7 cellular contexts compared by ENCODE assay signal in genomic region chr13:19862511-19863313, GRCh38.
A peak's percentile ranks its signal among the peaks of the same experiment; 100 is the strongest.
DNase-seq lines count a peak whose midpoint lies in the region; ATAC-seq, FAIRE-seq and TF ChIP-seq lines count a peak whose summit lies in the region.

No MANE protein-coding gene starts in this region.

- FAIRE-seq in GM18507 (lab: Jason Lieb, UNC), result peak; percentile 9

- H3K4me3 ChIP-seq in retinal pigment epithelial cell (ENCODE audit: low read length), result peak overlapping the region; percentile 85

- no peak for TF ChIP-seq CTCF in retinal pigment epithelial cell (conservative IDR thresholded peaks at IDR 0.05; ENCODE audit: low read depth, low read length)

- DNase-seq in GM18507 (ENCODE audit: extremely low spot score, insufficient read length, low read depth) (no peak), amniotic epithelial cell (ENCODE audit: low read depth) (peak; percentile 19), hepatic stellate cell (ENCODE audit: low spot score) (peak; percentile 27), retinal pigment epithelial cell (ENCODE audit: low read depth) (no peak)

- ATAC-seq in HG03025 (IDR thresholded peaks at IDR 0.05; ENCODE audit: low FRiP score, unreplicated experiment) (peak; percentile 6), SK-N-SH treated with all-trans-retinoic acid at 6 μM for 48 hours (peak; percentile 4; the same call in 2 of the 3 replicates), GM21515 (IDR thresholded peaks at IDR 0.05; ENCODE audit: unreplicated experiment) (no peak)

TF ChIP-seq in SK-N-SH treated with all-trans-retinoic acid at 6 μM for 48 hours, 23 proteins besides CTCF, POLR2A, EP300 and RAD21:
- TF ChIP-seq ZFP30 (CRISPR knock-in tag; IDR thresholded peaks at IDR 0.05), result no peak
- TF ChIP-seq TCF4 (CRISPR knock-in tag; IDR thresholded peaks at IDR 0.05; ENCODE audit: borderline replicate concordance), result no peak
- TF ChIP-seq ZFP3 (CRISPR knock-in tag; IDR thresholded peaks at IDR 0.05), result no peak
- no peak for TF ChIP-seq TOX (CRISPR knock-in tag; IDR thresholded peaks at IDR 0.05; ENCODE audit: borderline replicate concordance)
- no peak for TF ChIP-seq POU6F1 (CRISPR knock-in tag; IDR thresholded peaks at IDR 0.05; ENCODE audit: borderline replicate concordance, low read depth)
- TF ChIP-seq ZC3H10 (CRISPR knock-in tag; IDR thresholded peaks at IDR 0.05), result no peak
- no peak for TF ChIP-seq SNAI2 (CRISPR knock-in tag; IDR thresholded peaks at IDR 0.05)
- no peak for TF ChIP-seq ISL1 (CRISPR knock-in tag; IDR thresholded peaks at IDR 0.05)
- TF ChIP-seq CREB5 (CRISPR knock-in tag; IDR thresholded peaks at IDR 0.05; ENCODE audit: low read depth), result no peak
- no peak for TF ChIP-seq BACH2 (CRISPR knock-in tag; IDR thresholded peaks at IDR 0.05; ENCODE audit: borderline replicate concordance)
- TF ChIP-seq GLIS3 (CRISPR knock-in tag; IDR thresholded peaks at IDR 0.05), result no peak
- TF ChIP-seq CSDC2 (CRISPR knock-in tag; IDR thresholded peaks at IDR 0.05), result no peak
- no peak for TF ChIP-seq ZNF565 (CRISPR knock-in tag; conservative IDR thresholded peaks at IDR 0.05; ENCODE audit: low read depth)
- TF ChIP-seq ESRRG (CRISPR knock-in tag; IDR thresholded peaks at IDR 0.05), result no peak
- TF ChIP-seq PPARA (CRISPR knock-in tag; IDR thresholded peaks at IDR 0.05; ENCODE audit: borderline replicate concordance), result no peak
- no peak for TF ChIP-seq TSHZ2 (CRISPR knock-in tag; IDR thresholded peaks at IDR 0.05)
- TF ChIP-seq CSRNP3 (CRISPR knock-in tag; IDR thresholded peaks at IDR 0.05), result no peak
- TF ChIP-seq ZNF8 (CRISPR knock-in tag; IDR thresholded peaks at IDR 0.05), result no peak
- TF ChIP-seq PATZ1 (CRISPR knock-in tag; IDR thresholded peaks at IDR 0.05; ENCODE audit: borderline replicate concordance), result no peak

Comparison
In these comparisons a context has a peak if more than half of its experiments do, and no peak if none do; other contexts are left out.
1. DNase-seq: peak in amniotic epithelial cell (single experiment) and hepatic stellate cell (single experiment); none in GM18507 (single experiment) and retinal pigment epithelial cell (single experiment).